In the genomic region with DNA sequence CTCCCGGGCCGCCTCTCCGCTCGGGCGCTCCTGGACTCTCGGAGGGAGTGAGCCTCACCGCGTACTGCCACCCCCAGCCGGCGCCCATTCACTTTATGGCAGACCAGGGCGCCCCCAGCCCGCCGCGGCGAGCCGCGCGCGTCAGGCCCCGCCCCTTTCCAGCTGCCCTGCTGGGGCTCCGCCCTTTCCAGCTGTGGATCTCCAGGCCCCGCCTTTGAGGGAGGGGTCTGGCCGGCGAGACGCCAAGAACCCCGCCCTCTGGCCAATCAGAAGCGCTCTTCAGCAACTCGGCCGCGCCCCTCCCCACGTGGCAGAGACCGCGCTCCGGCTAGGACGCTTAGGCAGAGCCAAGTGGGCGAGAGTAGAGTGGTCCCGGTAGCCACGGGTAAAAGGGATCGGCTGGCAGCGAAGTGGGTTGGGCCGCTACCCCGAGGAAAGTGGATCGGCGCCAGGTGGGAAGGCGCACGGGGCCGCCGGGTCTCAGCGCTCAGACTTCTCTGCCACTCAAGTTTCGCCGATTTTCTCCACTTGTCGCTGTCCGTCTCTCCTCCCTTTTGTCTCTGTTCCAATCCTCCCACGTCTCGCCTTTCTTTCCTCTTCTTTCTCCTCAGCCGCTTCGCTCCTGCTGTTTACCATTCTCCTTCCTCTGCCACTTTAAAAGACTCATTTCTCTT, we compare ENCODE assay signal across 8 cellular contexts.
DNase-seq lines count a peak whose midpoint lies in the region; ATAC-seq lines count a peak whose summit lies in the region.

Gene PITX3, minus strand, starts transcription at position 69 of the 674 bp plus-strand sequence. CDS start 9,432 bp downstream, outside the sequence.

- H3K4me1 Mint-ChIP-seq in memory B cell: peaks cover 19% of the 10 kb centered on the region

- DNase-seq in NCI-H2029 (lab: John Stamatoyannopoulos, UW) (peak; percentile 64), NCI-H2029 treated with DMSO at 0.1 percent for 48 hours (lab: John Stamatoyannopoulos, UW) (no peak), NCI-H510A (lab: John Stamatoyannopoulos, UW) (peak; percentile 25), memory B cell (ENCODE audit: low spot score in 2 of 2) (peak; percentile 77 to 79)
- DNase-seq in activated CD8-positive, alpha-beta memory T cell treated with anti-CD3 and anti-CD28 coated beads for 24 hours: peak; percentile 92
- peak; percentile 80 for DNase-seq in effector CD8-positive, alpha-beta T cell (lab: John Stamatoyannopoulos, UW)
- DNase-seq in stimulated activated CD4-positive, alpha-beta T cell treated with anti-CD3 and anti-CD28 coated beads, TNF-alpha, amount 100 ng/mL, for 24 hours (ENCODE audit: low read depth in 3 of 3): peak; percentile 80 to 92 (median 81)

- H3K9me3 Mint-ChIP-seq in memory B cell: no peaks in the 10 kb centered on the region

- peak within 1 kb of the TSS; percentile 74 for H3K4me3 Mint-ChIP-seq in memory B cell

- H3K36me3 Mint-ChIP-seq in memory B cell: no peaks in the 10 kb centered on the region

- H3K27me3 Mint-ChIP-seq in memory B cell: peaks cover 15% of the 10 kb centered on the region

- H3K27ac Mint-ChIP-seq in memory B cell: no peak within 1 kb of the TSS

- ATAC-seq in HG02943 (IDR thresholded peaks at IDR 0.05; ENCODE audit: low read depth, unreplicated experiment) (peak; percentile 38), memory B cell (ENCODE audit: low read depth) (peak; percentile 41)
